1 cellular context compared by ENCODE assay signal in the genomic region with DNA sequence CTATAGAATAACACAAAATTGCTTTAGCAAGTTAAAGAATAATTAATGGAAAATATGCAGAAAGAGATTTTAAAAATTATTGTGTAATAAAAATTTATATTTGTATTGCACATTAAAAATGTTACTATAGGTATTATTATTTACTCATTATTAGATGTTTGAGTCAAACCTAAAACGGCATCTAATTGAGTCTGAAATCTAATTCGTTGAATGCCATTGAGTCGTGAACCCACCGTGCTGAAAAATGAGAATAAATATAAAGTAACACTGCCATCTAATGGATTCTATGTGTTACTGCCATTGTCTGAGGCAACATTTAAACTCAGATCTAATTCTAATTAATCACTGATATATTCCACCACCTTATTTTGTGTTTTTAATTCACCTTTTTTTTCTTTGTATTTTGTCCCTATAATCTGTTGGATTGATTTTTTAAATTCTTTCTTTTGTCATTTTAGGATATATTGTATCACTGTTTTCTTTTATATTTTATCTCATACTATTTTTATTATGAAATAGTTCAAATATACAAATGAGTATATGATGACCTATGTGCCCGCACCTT.
TF ChIP-seq lines count a peak whose summit lies in the region.

No MANE protein-coding gene starts in this region.

TF ChIP-seq in IMR-90, 13 proteins besides CTCF, POLR2A, EP300 and RAD21 (continued from another document):
- TF ChIP-seq, protein P1, sequence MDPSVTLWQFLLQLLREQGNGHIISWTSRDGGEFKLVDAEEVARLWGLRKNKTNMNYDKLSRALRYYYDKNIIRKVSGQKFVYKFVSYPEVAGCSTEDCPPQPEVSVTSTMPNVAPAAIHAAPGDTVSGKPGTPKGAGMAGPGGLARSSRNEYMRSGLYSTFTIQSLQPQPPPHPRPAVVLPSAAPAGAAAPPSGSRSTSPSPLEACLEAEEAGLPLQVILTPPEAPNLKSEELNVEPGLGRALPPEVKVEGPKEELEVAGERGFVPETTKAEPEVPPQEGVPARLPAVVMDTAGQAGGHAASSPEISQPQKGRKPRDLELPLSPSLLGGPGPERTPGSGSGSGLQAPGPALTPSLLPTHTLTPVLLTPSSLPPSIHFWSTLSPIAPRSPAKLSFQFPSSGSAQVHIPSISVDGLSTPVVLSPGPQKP (IDR thresholded peaks at IDR 0.05; ENCODE audit: borderline replicate concordance, low read depth, low read length), result no peak
- peak; percentile 79 for TF ChIP-seq SMC3 (IDR thresholded peaks at IDR 0.05; ENCODE audit: low read depth, low read length)
- TF ChIP-seq, protein P2, sequence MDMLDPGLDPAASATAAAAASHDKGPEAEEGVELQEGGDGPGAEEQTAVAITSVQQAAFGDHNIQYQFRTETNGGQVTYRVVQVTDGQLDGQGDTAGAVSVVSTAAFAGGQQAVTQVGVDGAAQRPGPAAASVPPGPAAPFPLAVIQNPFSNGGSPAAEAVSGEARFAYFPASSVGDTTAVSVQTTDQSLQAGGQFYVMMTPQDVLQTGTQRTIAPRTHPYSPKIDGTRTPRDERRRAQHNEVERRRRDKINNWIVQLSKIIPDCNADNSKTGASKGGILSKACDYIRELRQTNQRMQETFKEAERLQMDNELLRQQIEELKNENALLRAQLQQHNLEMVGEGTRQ (IDR thresholded peaks at IDR 0.05; ENCODE audit: low read depth, low read length), result no peak
